11 cellular contexts compared by ENCODE assay signal in genomic region chr1:234732260-234732659, GRCh38.
DNase-seq lines count a peak whose midpoint lies in the region; ATAC-seq, FAIRE-seq and TF ChIP-seq lines count a peak whose summit lies in the region.
"Had no signal": no experiment of that assay in that cellular context is flagged by ENCODE, and none has a peak within 500 bp of the region (broad histone marks: within the 10 kb centered on the region; RNA-seq: fewer than 3 reads in every experiment).

No MANE protein-coding gene starts in this region.

- H3K4me1 ChIP-seq in A549, result peaks cover 20% of the 10 kb centered on the region
- peaks cover 33% of the 10 kb centered on the region for H3K4me1 ChIP-seq in CD8-positive, alpha-beta T cell (ENCODE audit: insufficient read depth, low read length)
- peaks cover 29% of the 10 kb centered on the region for H3K4me1 ChIP-seq in keratinocyte (ENCODE audit: control insufficient read depth, extremely low read depth, insufficient read depth, low read length)
- peaks cover under 1% of the 10 kb centered on the region; the same call in 1 of the 2 replicates for H3K4me1 ChIP-seq in Karpas-422 (ENCODE audit: low read length)

- no peak for TF ChIP-seq POLR2A in A549 (IDR thresholded peaks at IDR 0.05; ENCODE audit: low read length)

- no peaks in the 10 kb centered on the region for H3K9me3 ChIP-seq in A549
- H3K9me3 ChIP-seq in CD8-positive, alpha-beta T cell (ENCODE audit: low read length), result no peaks in the 10 kb centered on the region
- H3K9me3 ChIP-seq in keratinocyte (ENCODE audit: control insufficient read depth, low read depth, low read length), result no peaks in the 10 kb centered on the region
- no peaks in the 10 kb centered on the region for H3K9me3 ChIP-seq in Karpas-422 (ENCODE audit: low read length)

- dilution Hi-C loops in keratinocyte (cut with MboI; ENCODE audit: extremely low pct_ligation_motif_present, low sequenced_read_pairs), result no loop called here

- no peak overlapping the region for H3K4me2 ChIP-seq in A549
- peak overlapping the region; percentile 18 for H3K4me2 ChIP-seq in keratinocyte (ENCODE audit: control insufficient read depth, extremely low read depth, insufficient read depth, low read depth, low read length)
- no peak overlapping the region for H3K4me2 ChIP-seq in Karpas-422 (ENCODE audit: low read depth, low read length, poor library complexity, severe bottlenecking)

- no peaks in the 10 kb centered on the region for H3K27me3 ChIP-seq in CD8-positive, alpha-beta T cell (ENCODE audit: insufficient read depth, low read length)
- no peaks in the 10 kb centered on the region for H3K27me3 ChIP-seq in keratinocyte (ENCODE audit: control insufficient read depth, extremely low read depth, insufficient read depth, low read length)
- H3K27me3 ChIP-seq in Karpas-422 (ENCODE audit: low read length), result no peaks in the 10 kb centered on the region

- intact Hi-C loops in CD8-positive, alpha-beta T cell (cut with DNase I, micrococcal nuclease), result loop anchor here (2.0 to 10.0 kb wide), 2 partner anchors 21 to 353 kb away; no protein-coding TSS in a partner anchor

- H3K4me3 ChIP-seq in A549 (no peak overlapping the region), keratinocyte (ENCODE audit: control insufficient read depth in 2 of 3, extremely low read depth in 1 of 3, insufficient read depth in 2 of 3, low read depth in 1 of 3, low read length in 3 of 3) (no peak overlapping the region), Karpas-422 (ENCODE audit: low read length) (no peak overlapping the region)
- H3K4me3 ChIP-seq in CD8-positive, alpha-beta T cell (ENCODE audit: low read depth, low read length), result no peak overlapping the region

- no peaks in the 10 kb centered on the region for H3K36me3 ChIP-seq in CD8-positive, alpha-beta T cell (ENCODE audit: insufficient read depth, low read length)
- no peaks in the 10 kb centered on the region for H3K36me3 ChIP-seq in keratinocyte (ENCODE audit: control insufficient read depth in 2 of 2, extremely low read depth in 1 of 2, insufficient read depth in 2 of 2, low read length in 2 of 2)
- no peaks in the 10 kb centered on the region for H3K36me3 ChIP-seq in Karpas-422 (ENCODE audit: insufficient read depth, low read length)

- 90% methylated on average over 9 of the region's 9 CpGs for WGBS in A549 (ENCODE audit: missing lambda C conversion rate)

- ATAC-seq in A549, result no peak
- no peak for ATAC-seq in CD8-positive, alpha-beta T cell
- ATAC-seq in activated T-helper 17 cell treated with anti-CD3 and anti-CD28 coated beads, Interleukin-2, amount 50 U/mL, for 72 hours (replicated peaks), result no peak

- peak overlapping the region; percentile 35 for H3K9ac ChIP-seq in keratinocyte (ENCODE audit: control insufficient read depth, extremely low read depth, insufficient read depth, low read length)
- no peak overlapping the region for H3K9ac ChIP-seq in Karpas-422 (ENCODE audit: low read length)

- no peak overlapping the region for H2AFZ ChIP-seq in keratinocyte (ENCODE audit: control insufficient read depth, low read length)
- no peak overlapping the region for H2AFZ ChIP-seq in Karpas-422 (ENCODE audit: low read length)

- H3K27ac ChIP-seq in A549 (peak overlapping the region; percentile 24 to 36; a peak in 4 of 6 replicates), keratinocyte (ENCODE audit: control insufficient read depth, insufficient read depth, low read length) (peak overlapping the region; percentile 70), Karpas-422 (ENCODE audit: low read length) (no peak overlapping the region)
- H3K27ac ChIP-seq in CD8-positive, alpha-beta T cell (ENCODE audit: low read depth, low read length), result no peak overlapping the region

- no peaks in the 10 kb centered on the region for H3K27me3 Mint-ChIP-seq in CD8-positive, alpha-beta T cell (ENCODE audit: low read depth)
- no peaks in the 10 kb centered on the region for H3K27me3 Mint-ChIP-seq in activated T-helper 17 cell treated with anti-CD3 and anti-CD28 coated beads, Interleukin-2, amount 50 U/mL, for 72 hours

- H3K9me3 Mint-ChIP-seq in CD8-positive, alpha-beta T cell, result no peaks in the 10 kb centered on the region
- H3K9me3 Mint-ChIP-seq in activated T-helper 17 cell treated with anti-CD3 and anti-CD28 coated beads, Interleukin-2, amount 50 U/mL, for 72 hours, result no peaks in the 10 kb centered on the region

- FAIRE-seq in A549 (lab: Jason Lieb, UNC) (no peak), keratinocyte (lab: Jason Lieb, UNC) (no peak)

- no peak for TF ChIP-seq EP300 in A549 (IDR thresholded peaks at IDR 0.05)

- POLR2A ChIA-PET in A549 (lab: Yijun Ruan, JAX), result no interaction called here
- POLR2A ChIA-PET in CD8-positive, alpha-beta T cell (lab: Charles Lee), result interaction anchor here (1.1 kb wide), 1 partner anchor 8 kb away, joined by 5 read pairs; no protein-coding TSS in a partner anchor

- no peaks in the 10 kb centered on the region for H3K9me2 ChIP-seq in Karpas-422 (replicated peaks; ENCODE audit: insufficient read depth, low read length)

- DNase-seq in A549 (ENCODE audit: low read depth in 1 of 2, low spot score in 1 of 2) (no peak), keratinocyte (ENCODE audit: low read depth, low spot score) (no peak), Karpas-422 (no peak), NCI-H774 (lab: John Stamatoyannopoulos, UW) (no peak), NCI-H2107 treated with DMSO at 0.1 percent for 48 hours (lab: John Stamatoyannopoulos, UW; ENCODE audit: unreplicated experiment) (no peak), GM19240 (ENCODE audit: insufficient read length, low spot score) (no peak)
- no peak for DNase-seq in CD8-positive, alpha-beta T cell
- DNase-seq: activated gamma-delta T cell treated with Interleukin-2 at 50 U/mL for 16 hours, NCI-H1694, SHP77 had no signal

- H3K27ac Mint-ChIP-seq in CD8-positive, alpha-beta T cell, result peak overlapping the region; percentile 72
- peak overlapping the region; percentile 96 for H3K27ac Mint-ChIP-seq in activated T-helper 17 cell treated with anti-CD3 and anti-CD28 coated beads, Interleukin-2, amount 50 U/mL, for 72 hours

- peaks cover 3% of the 10 kb centered on the region for H3K9me1 ChIP-seq in keratinocyte (ENCODE audit: control insufficient read depth, extremely low read depth, insufficient read depth, low read length)

- H3K4me1 Mint-ChIP-seq in CD8-positive, alpha-beta T cell (ENCODE audit: low read depth), result peaks cover 35% of the 10 kb centered on the region
- H3K4me1 Mint-ChIP-seq in activated T-helper 17 cell treated with anti-CD3 and anti-CD28 coated beads, Interleukin-2, amount 50 U/mL, for 72 hours, result peaks cover 35% of the 10 kb centered on the region

- no peak for TF ChIP-seq RAD21 in A549 (conservative IDR thresholded peaks at IDR 0.05 in 1 of 2, IDR thresholded peaks at IDR 0.05 in 1 of 2)

- CTCF ChIA-PET in A549 (lab: Yijun Ruan, JAX), result interaction anchor here (1.3 kb wide), 1 partner anchor 8 kb away, joined by 4 read pairs; no protein-coding TSS in a partner anchor
- CTCF ChIA-PET in CD8-positive, alpha-beta T cell (lab: Charles Lee), result no interaction called here

- H3K4me3 Mint-ChIP-seq in CD8-positive, alpha-beta T cell, result no peak overlapping the region
- peak overlapping the region; percentile 76 for H3K4me3 Mint-ChIP-seq in activated T-helper 17 cell treated with anti-CD3 and anti-CD28 coated beads, Interleukin-2, amount 50 U/mL, for 72 hours

- no peak for TF ChIP-seq CTCF in A549 (IDR thresholded peaks at IDR 0.05)
- TF ChIP-seq CTCF in CD8-positive, alpha-beta T cell (IDR thresholded peaks at IDR 0.05), result no peak
- TF ChIP-seq CTCF in keratinocyte (optimal IDR thresholded peaks at IDR 0.05 in 1 of 3, IDR thresholded peaks at IDR 0.05 in 1 of 3, conservative IDR thresholded peaks at IDR 0.05 in 1 of 3; ENCODE audit: extremely low read depth in 1 of 3, insufficient read depth in 2 of 3, low read length in 3 of 3), result no peak

- H4K20me1 ChIP-seq in keratinocyte (ENCODE audit: control insufficient read depth, extremely low read depth, insufficient read depth, low read length) (no peaks in the 10 kb centered on the region), Karpas-422 (ENCODE audit: insufficient read depth, low read depth, low read length) (no peaks in the 10 kb centered on the region)

- H3K79me2 ChIP-seq in keratinocyte (ENCODE audit: control insufficient read depth, insufficient read depth, low read length) (no peaks in the 10 kb centered on the region), Karpas-422 (ENCODE audit: low read length) (no peaks in the 10 kb centered on the region)

- no peaks in the 10 kb centered on the region for H3K36me3 Mint-ChIP-seq in CD8-positive, alpha-beta T cell
- H3K36me3 Mint-ChIP-seq in activated T-helper 17 cell treated with anti-CD3 and anti-CD28 coated beads, Interleukin-2, amount 50 U/mL, for 72 hours (ENCODE audit: low read depth), result no peaks in the 10 kb centered on the region

TF ChIP-seq in A549, 52 proteins besides CTCF, POLR2A, EP300 and RAD21 (continues in another document):
- TF ChIP-seq RCOR1 (IDR thresholded peaks at IDR 0.05; ENCODE audit: low read depth, low read length), result no peak
- no peak for TF ChIP-seq RARB (CRISPR knock-in tag; IDR thresholded peaks at IDR 0.05)
- TF ChIP-seq JUN (IDR thresholded peaks at IDR 0.05), result no peak
- no peak for TF ChIP-seq CBX2 (IDR thresholded peaks at IDR 0.05; ENCODE audit: borderline replicate concordance, low read depth)
- TF ChIP-seq MYC (IDR thresholded peaks at IDR 0.05; ENCODE audit: borderline replicate concordance, low read length), result no peak
- TF ChIP-seq HOXB13 (CRISPR knock-in tag; IDR thresholded peaks at IDR 0.05; ENCODE audit: low read depth), result no peak
- no peak for TF ChIP-seq GATA3 (IDR thresholded peaks at IDR 0.05; ENCODE audit: borderline replicate concordance)

Comparison
In these comparisons a context has a peak if more than half of its experiments do, and no peak if none do; other contexts are left out.
1. H3K27ac ChIP-seq: peak in A549 (2 of 2) and keratinocyte (single experiment); none in CD8-positive, alpha-beta T cell (single experiment) and Karpas-422 (single experiment).